ENCODE assay signal across 9 cellular contexts in genomic region chr19:38812004-38812840, GRCh38. TPM values are rescaled to one million over a fixed set of nuclear protein-coding genes. Genes with fewer than 3 reads are reported as not detected.
DNase-seq lines count a peak whose midpoint lies in the region; ATAC-seq and TF ChIP-seq lines count a peak whose summit lies in the region.
"Had no signal": no experiment of that assay in that cellular context is flagged by ENCODE, and none has a peak within 500 bp of the region (broad histone marks: within the 10 kb centered on the region; RNA-seq: fewer than 3 reads in every experiment).

No MANE protein-coding gene starts in this region.

- H3K4me3 ChIP-seq in right lobe of liver, result peak overlapping the region; percentile 4 to 42 (median 37)
- H3K4me3 ChIP-seq in thyroid gland (replicated peaks in 1 of 3), result no peak overlapping the region
- H3K4me3 ChIP-seq: gastrocnemius medialis had no signal

- ATAC-seq in right lobe of liver (peak in 2 of 4 donors; percentile 13 to 19), HG03469 (IDR thresholded peaks at IDR 0.05; ENCODE audit: unreplicated experiment) (no peak)
- ATAC-seq: activated CD4-positive, alpha-beta T cell treated with anti-CD3 and anti-CD28 coated beads for 36 hours had no signal

- H3K4me1 ChIP-seq in right lobe of liver (peaks cover 0 to 14% (median 4%) of the 10 kb centered on the region in 4 donors), thyroid gland (peaks cover 4 to 9% of the 10 kb centered on the region in 2 donors)
- H3K4me1 ChIP-seq: gastrocnemius medialis had no signal

- TF ChIP-seq POLR2A in right lobe of liver (IDR thresholded peaks at IDR 0.05), result no peak
- TF ChIP-seq POLR2A in thyroid gland (IDR thresholded peaks at IDR 0.05), result no peak

- 48% methylated on average over 11 of the region's 18 CpGs for WGBS in right lobe of liver (ENCODE audit: insufficient coverage, low coverage, low lambda C conversion rate, missing lambda C conversion rate)
- 80 to 83% methylated on average over 18 of the region's 18 CpGs for WGBS in thyroid gland, 2 donors

- intact Hi-C loops in right lobe of liver (cut with DNase I) (loop anchor here in 1 of 2 donors (10.0 kb wide), 1 partner anchor 87 kb away; no protein-coding TSS in a partner anchor), thyroid gland (cut with DNase I) (no loop called here)

- TF ChIP-seq CTCF in right lobe of liver (IDR thresholded peaks at IDR 0.05) (no peak), thyroid gland (IDR thresholded peaks at IDR 0.05) (no peak)

- no peaks in the 10 kb centered on the region for H3K9me3 ChIP-seq in right lobe of liver
- H3K9me3 ChIP-seq in thyroid gland, result no peaks in the 10 kb centered on the region
- H3K9me3 ChIP-seq: gastrocnemius medialis had no signal

- H3K27ac ChIP-seq in right lobe of liver (peak overlapping the region; percentile 21 to 29 (median 24)), thyroid gland (no peak overlapping the region)
- H3K27ac ChIP-seq: gastrocnemius medialis had no signal

- peaks cover 0 to 23% (median 11%) of the 10 kb centered on the region in 4 donors for H3K36me3 ChIP-seq in right lobe of liver
- H3K36me3 ChIP-seq in thyroid gland, result peaks cover 22 to 23% of the 10 kb centered on the region in 2 donors

- DNase-seq in D341Med (ENCODE audit: low spot score), result peak; percentile 31
- peak in 1 of 3 donors; percentile 53 for DNase-seq in right lobe of liver
- no peak for DNase-seq in thyroid gland
- DNase-seq: activated CD4-positive, alpha-beta T cell treated with anti-CD3 and anti-CD28 coated beads for 36 hours; gastrocnemius medialis; GOT3; OCI-M1 had no signal

- no peaks in the 10 kb centered on the region for H3K27me3 ChIP-seq in right lobe of liver
- no peaks in the 10 kb centered on the region for H3K27me3 ChIP-seq in thyroid gland
- H3K27me3 ChIP-seq: gastrocnemius medialis had no signal

RNA-seq across cellular contexts. Expression of gene LGALS4, which starts 0.5 kb away (rescaled TPM):
- total RNA-seq in right lobe of liver, result 100 to 1,000 TPM in 5 of 6 experiments, 10 to 100 TPM in 1; 21.0 to 376 (median 186) TPM
- total RNA-seq in thyroid gland, result 1 to 10 TPM in 2 of 4 donors, not detected in 2; 1.6 TPM

RNA-seq across cellular contexts. Expression of gene ECH1, which starts 19.4 kb away (rescaled TPM):
- total RNA-seq in right lobe of liver (100 to 1,000 TPM; 158 to 466 (median 286) TPM), thyroid gland (100 to 1,000 TPM in 3 of 4 donors, 10 to 100 TPM in 1; 89.3 to 131 (median 130) TPM)

RNA-seq across cellular contexts. Expression of gene LGALS7B, which starts 23.2 kb away (rescaled TPM):
- not detected for total RNA-seq in right lobe of liver
- not detected for total RNA-seq in thyroid gland
- total RNA-seq: activated CD4-positive, alpha-beta T cell treated with anti-CD3 and anti-CD28 coated beads for 36 hours; aorta; gastrocnemius medialis had no signal

RNA-seq across cellular contexts. Expression of gene HNRNPL, which starts 37.6 kb away (rescaled TPM):
- 100 to 1,000 TPM in 4 of 6 experiments, 10 to 100 TPM in 2; 89.5 to 157 (median 102) TPM for total RNA-seq in right lobe of liver
- 100 to 1,000 TPM; 181 to 247 (median 232) TPM for total RNA-seq in thyroid gland

RNA-seq across cellular contexts. Expression of gene LGALS7, which starts 38.9 kb away (rescaled TPM):
- total RNA-seq in right lobe of liver (not detected), thyroid gland (not detected)
- total RNA-seq: activated CD4-positive, alpha-beta T cell treated with anti-CD3 and anti-CD28 coated beads for 36 hours; aorta; gastrocnemius medialis had no signal

Comparison
In these comparisons a context has a peak if more than half of its experiments do, and no peak if none do; other contexts are left out.
1. H3K27ac ChIP-seq: peak in right lobe of liver (3 of 3); none in thyroid gland (0 of 3).
2. H3K4me3 ChIP-seq: peak in right lobe of liver (3 of 3); none in thyroid gland (0 of 3).
3. RNA of gene LGALS4, which starts 0.5 kb away (total RNA-seq): 21.0 to 376 TPM in right lobe of liver; 1.6 TPM in thyroid gland; every median in the first group is over 4 times any median in the second.